8 cellular contexts compared by ENCODE assay signal in the genomic region with DNA sequence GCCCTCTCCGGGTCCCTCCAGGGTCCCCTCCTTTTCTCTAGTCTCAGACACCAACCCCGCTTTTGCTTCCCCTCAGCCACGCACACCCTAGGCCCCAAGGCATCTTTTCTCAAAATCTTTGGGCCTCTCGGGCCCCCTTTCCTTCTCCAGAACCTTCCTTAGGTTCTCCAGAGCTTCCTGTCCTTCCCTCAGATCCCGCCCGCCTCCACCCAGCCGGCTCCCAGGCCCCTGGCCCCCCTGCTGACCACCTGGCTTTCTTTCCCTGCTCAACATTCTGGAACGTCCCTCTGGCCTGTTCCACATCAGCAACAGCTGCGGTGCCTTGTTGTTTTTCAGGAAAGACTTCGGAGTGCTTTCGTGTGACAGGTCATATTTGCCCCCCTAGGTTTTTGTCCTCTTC. TPM values are rescaled to one million over a fixed set of nuclear protein-coding genes. Genes with fewer than 3 reads are reported as not detected.
DNase-seq lines count a peak whose midpoint lies in the region; ATAC-seq and TF ChIP-seq lines count a peak whose summit lies in the region.

No MANE protein-coding gene starts in this region.

- H4K20me1 ChIP-seq in SU-DHL-6 (ENCODE audit: low read depth, low read length), result no peaks in the 10 kb centered on the region

- H3K79me2 ChIP-seq in SU-DHL-6 (ENCODE audit: insufficient read depth, low read length), result peaks cover 6% of the 10 kb centered on the region; the same call in 1 of the 2 replicates

- TF ChIP-seq CTCF in GM06990 (IDR thresholded peaks at IDR 0.05; ENCODE audit: insufficient read depth, low read length, poor library complexity, severe bottlenecking) (no peak), SU-DHL-6 (IDR thresholded peaks at IDR 0.05; ENCODE audit: insufficient read depth, low read length, poor library complexity, severe bottlenecking) (no peak), foreskin fibroblast (IDR thresholded peaks at IDR 0.05; ENCODE audit: low read depth, low read length) (no peak), psoas muscle (IDR thresholded peaks at IDR 0.05) (no peak)

- H3K9me3 ChIP-seq in SU-DHL-6 (ENCODE audit: insufficient read depth, low read length), result no peaks in the 10 kb centered on the region
- no peaks in the 10 kb centered on the region for H3K9me3 ChIP-seq in psoas muscle

- no peaks in the 10 kb centered on the region for H3K9me2 ChIP-seq in SU-DHL-6 (replicated peaks; ENCODE audit: insufficient read depth, low read length)

- H3K4me1 ChIP-seq in psoas muscle, result peaks cover 18% of the 10 kb centered on the region

- peak overlapping the region; percentile 79 for H3K4me2 ChIP-seq in SU-DHL-6 (ENCODE audit: low read depth, low read length, poor library complexity, severe bottlenecking)

- ATAC-seq in psoas muscle (no peak), HG02970 (IDR thresholded peaks at IDR 0.05; ENCODE audit: low FRiP score, unreplicated experiment) (no peak), HG02798 (IDR thresholded peaks at IDR 0.05; ENCODE audit: poor library complexity, unreplicated experiment) (no peak)

- no peak overlapping the region for H2AFZ ChIP-seq in SU-DHL-6 (ENCODE audit: low read depth, low read length, severe bottlenecking)

- intact Hi-C loops in psoas muscle (cut with DNase I), result no loop called here

- H3K4me3 ChIP-seq in GM06990 (replicated peaks; ENCODE audit: low read depth, low read length) (peak overlapping the region; percentile 88), SU-DHL-6 (ENCODE audit: insufficient read depth, low read length, poor library complexity, severe bottlenecking) (peak overlapping the region; percentile 67), foreskin fibroblast (ENCODE audit: low read depth in 1 of 2, low read length in 2 of 2) (peak overlapping the region; percentile 63 to 68), psoas muscle (peak overlapping the region; percentile 80)

- H3K9ac ChIP-seq in SU-DHL-6 (ENCODE audit: low read length), result peak overlapping the region; percentile 71

- H3K27me3 ChIP-seq in GM06990 (replicated peaks; ENCODE audit: control insufficient read depth, insufficient read depth, low read length) (no peaks in the 10 kb centered on the region), SU-DHL-6 (ENCODE audit: low read length) (no peaks in the 10 kb centered on the region), psoas muscle (ENCODE audit: insufficient read depth in 3 of 3, low read length in 2 of 3) (no peaks in the 10 kb centered on the region)

- DNase-seq in GM06990 (ENCODE audit: extremely low read depth, insufficient read length) (no peak), foreskin fibroblast (peak in 1 of 2 donors; percentile 41), psoas muscle (no peak), DMS 273 (lab: John Stamatoyannopoulos, UW; ENCODE audit: unreplicated experiment) (no peak), NAMALWA (ENCODE audit: low spot score) (no peak)

- H3K27ac ChIP-seq in SU-DHL-6 (ENCODE audit: low read depth, low read length), result no peak overlapping the region
- H3K27ac ChIP-seq in psoas muscle, result no peak overlapping the region

- peaks cover 6% of the 10 kb centered on the region; the same call in 1 of the 2 replicates for H3K36me3 ChIP-seq in GM06990 (ENCODE audit: control insufficient read depth, insufficient read depth, low read length)
- no peaks in the 10 kb centered on the region for H3K36me3 ChIP-seq in SU-DHL-6 (ENCODE audit: low read length)
- peaks cover 0 to 17% of the 10 kb centered on the region in 2 donors for H3K36me3 ChIP-seq in psoas muscle (ENCODE audit: insufficient read depth in 1 of 2, low read depth in 1 of 2)

- H3F3A ChIP-seq in SU-DHL-6 (ENCODE audit: insufficient read depth), result no peaks in the 10 kb centered on the region; the same call in 1 of the 2 replicates

- WGBS in psoas muscle, 3 donors, result 13 to 28% (median 14%) methylated on average over 11 of the region's 11 CpGs

RNA-seq across cellular contexts. Expression of gene ZDHHC18, which starts 1.2 kb away (rescaled TPM):
- total RNA-seq in psoas muscle, result 10 to 100 TPM in 3 of 4 donors, 1 to 10 TPM in 1; 9.9 to 16.9 (median 12.5) TPM
- polyA plus RNA-seq in psoas muscle, result 10 to 100 TPM in 1 of 3 donors, 1 to 10 TPM in 2; 7.7 to 11.3 (median 9.6) TPM

RNA-seq across cellular contexts. Expression of gene SFN, which starts 35.3 kb away (rescaled TPM):
- 10 to 100 TPM in 1 of 4 donors, under 1 TPM in 3; 0.17 to 26.7 (median 0.55) TPM for total RNA-seq in psoas muscle
- polyA plus RNA-seq in psoas muscle, result under 1 TPM; 0.05 to 0.35 (median 0.21) TPM

RNA-seq across cellular contexts. Expression of gene PIGV, which starts 39.9 kb away (rescaled TPM):
- 1 to 10 TPM; 4.2 to 7.4 (median 5.5) TPM for total RNA-seq in psoas muscle
- 1 to 10 TPM; 2.5 to 5.5 (median 3.4) TPM for polyA plus RNA-seq in psoas muscle
